8 cellular contexts compared by ENCODE assay signal in the genomic region with DNA sequence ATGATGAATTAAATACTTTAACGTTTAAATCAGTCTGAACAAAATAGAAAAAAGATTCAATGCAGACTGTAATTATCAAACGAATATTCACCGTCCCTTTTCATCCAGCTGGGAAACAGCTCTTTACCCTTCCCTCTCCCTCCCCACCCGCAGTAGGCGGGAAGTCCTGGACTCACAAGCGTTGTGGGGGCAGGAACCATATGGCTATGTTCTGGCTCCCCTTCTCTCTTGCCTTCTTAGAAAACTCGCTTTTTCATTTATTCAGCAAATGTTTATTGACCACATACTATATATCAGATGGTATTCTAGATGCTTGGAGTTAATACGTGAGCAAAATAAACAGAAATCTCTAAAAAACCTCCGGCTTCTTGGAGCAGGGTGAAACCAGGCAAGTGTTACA. TPM values are rescaled to one million over a fixed set of nuclear protein-coding genes. Genes with fewer than 3 reads are reported as not detected.
DNase-seq lines count a peak whose midpoint lies in the region; ATAC-seq and TF ChIP-seq lines count a peak whose summit lies in the region.

No MANE protein-coding gene starts in this region.

- in situ Hi-C loops in astrocyte of the cerebellum (cut with HindIII; ENCODE audit: low sequenced_read_pairs) (no loop called here), transverse colon (cut with MboI; ENCODE audit: low pct_ligation_motif_present in 1 of 4, low pct_unique_long_range_greater_than_20kb in 1 of 4, low sequenced_read_pairs in 3 of 4) (no loop called here)

- no peak for DNase-seq in activated naive CD4-positive, alpha-beta T cell treated with anti-CD3 and anti-CD28 coated beads for 36 hours
- DNase-seq in activated naive CD4-positive, alpha-beta T cell (lab: John Stamatoyannopoulos, UW) = no peak
- DNase-seq in astrocyte of the cerebellum (ENCODE audit: low read depth) (no peak), memory B cell (ENCODE audit: low spot score in 2 of 2) (no peak), transverse colon (no peak), DMS153 treated with DMSO at 0.1 percent for 48 hours (lab: John Stamatoyannopoulos, UW; ENCODE audit: unreplicated experiment) (no peak), UCSD-AML1 (lab: John Stamatoyannopoulos, UW; ENCODE audit: unreplicated experiment) (no peak)

- intact Hi-C loops in activated naive CD4-positive, alpha-beta T cell treated with anti-CD3 and anti-CD28 coated beads for 36 hours (cut with micrococcal nuclease) = loop anchor here (1.0 to 10.0 kb wide), 3 partner anchors 25 to 519 kb away; a partner anchor contains a TSS
- intact Hi-C loops in transverse colon (cut with DNase I; ENCODE audit: low total_unique reads) = no loop called here

- ATAC-seq in memory B cell (ENCODE audit: low read depth) (no peak), GM18511 (IDR thresholded peaks at IDR 0.05; ENCODE audit: unreplicated experiment) (no peak)

- no peaks in the 10 kb centered on the region for H3K27me3 Mint-ChIP-seq in activated naive CD4-positive, alpha-beta T cell treated with anti-CD3 and anti-CD28 coated beads for 36 hours (ENCODE audit: low read depth)
- no peaks in the 10 kb centered on the region for H3K27me3 Mint-ChIP-seq in memory B cell

- CTCF ChIA-PET in activated naive CD4-positive, alpha-beta T cell treated with anti-CD3 and anti-CD28 coated beads for 36 hours (lab: Charles Lee) = interaction anchor here (0.9 to 1.5 kb wide), 3 partner anchors 9 to 68 kb away, joined by 3 read pairs; a partner anchor contains a TSS

- H3K4me3 ChIP-seq in astrocyte of the cerebellum (ENCODE audit: low read depth, low read length) (peak overlapping the region; percentile 91), transverse colon (peak overlapping the region in 3 of 4 donors; percentile 61 to 94 (median 70))

- TF ChIP-seq CTCF in astrocyte of the cerebellum (IDR thresholded peaks at IDR 0.05; ENCODE audit: low read depth, low read length, missing control alignments) (no peak), transverse colon (IDR thresholded peaks at IDR 0.05) (no peak)

- H3K36me3 Mint-ChIP-seq in activated naive CD4-positive, alpha-beta T cell treated with anti-CD3 and anti-CD28 coated beads for 36 hours (ENCODE audit: low read depth) = no peaks in the 10 kb centered on the region
- no peaks in the 10 kb centered on the region for H3K36me3 Mint-ChIP-seq in memory B cell

- H3K27ac Mint-ChIP-seq in activated naive CD4-positive, alpha-beta T cell treated with anti-CD3 and anti-CD28 coated beads for 36 hours = peak overlapping the region; percentile 91
- H3K27ac Mint-ChIP-seq in memory B cell = peak overlapping the region; percentile 98

- no peaks in the 10 kb centered on the region for H3K9me3 ChIP-seq in transverse colon

- TF ChIP-seq EP300 in transverse colon (IDR thresholded peaks at IDR 0.05; ENCODE audit: low read depth) = no peak

- peaks cover 31% of the 10 kb centered on the region for H3K4me1 Mint-ChIP-seq in activated naive CD4-positive, alpha-beta T cell treated with anti-CD3 and anti-CD28 coated beads for 36 hours (ENCODE audit: low read depth)
- peaks cover 26% of the 10 kb centered on the region for H3K4me1 Mint-ChIP-seq in memory B cell

- 33 to 40% methylated on average over 9 of the region's 9 CpGs for WGBS in transverse colon (ENCODE audit: low coverage in 1 of 2), 2 donors

- no peaks in the 10 kb centered on the region for H3K36me3 ChIP-seq in transverse colon

- H3K27ac ChIP-seq in transverse colon = peak overlapping the region; percentile 79 to 89 (median 86)

- no peak for TF ChIP-seq POLR2A in transverse colon (IDR thresholded peaks at IDR 0.05)

- H3K9me3 Mint-ChIP-seq in activated naive CD4-positive, alpha-beta T cell treated with anti-CD3 and anti-CD28 coated beads for 36 hours = no peaks in the 10 kb centered on the region
- no peaks in the 10 kb centered on the region for H3K9me3 Mint-ChIP-seq in memory B cell

- no peaks in the 10 kb centered on the region for H3K27me3 ChIP-seq in transverse colon

- peaks cover 8 to 24% (median 22%) of the 10 kb centered on the region in 4 donors for H3K4me1 ChIP-seq in transverse colon

- H3K4me3 Mint-ChIP-seq in activated naive CD4-positive, alpha-beta T cell treated with anti-CD3 and anti-CD28 coated beads for 36 hours = peak overlapping the region; percentile 83
- peak overlapping the region; percentile 93 for H3K4me3 Mint-ChIP-seq in memory B cell

RNA-seq across cellular contexts. Expression of a gene that starts 0.7 kb away (rescaled TPM):
- 10 to 100 TPM; 28.5 to 28.9 TPM for total RNA-seq in activated naive CD4-positive, alpha-beta T cell treated with anti-CD3 and anti-CD28 coated beads for 36 hours
- total RNA-seq in transverse colon = 100 to 1,000 TPM in 1 of 4 donors, 10 to 100 TPM in 3; 31.8 to 121 (median 48.7) TPM

RNA-seq across cellular contexts. Expression of a gene that starts 25.7 kb away (rescaled TPM):
- 10 to 100 TPM; 23.7 to 25.2 TPM for total RNA-seq in activated naive CD4-positive, alpha-beta T cell treated with anti-CD3 and anti-CD28 coated beads for 36 hours
- total RNA-seq in transverse colon = 10 to 100 TPM; 12.7 to 34.3 (median 18.5) TPM
